Comparison of ENCODE assay signal across 8 cellular contexts in genomic region chr19:57240311-57241090, GRCh38. TPM values are rescaled to one million over a fixed set of nuclear protein-coding genes. Genes with fewer than 3 reads are reported as not detected.
A peak's percentile ranks its signal among the peaks of the same experiment; 100 is the strongest.
DNase-seq lines count a peak whose midpoint lies in the region; ATAC-seq and TF ChIP-seq lines count a peak whose summit lies in the region.

TSS of gene ZNF805 (plus strand) at chr19:57240632. CDS start at chr19:57240892, 260 bp downstream.

- no peaks in the 10 kb centered on the region for H4K20me1 ChIP-seq in KMS-11 (ENCODE audit: insufficient read depth)

- no peaks in the 10 kb centered on the region for H3K9me3 Mint-ChIP-seq in activated T-cell treated with anti-CD3 and anti-CD28 coated beads, Interleukin-2, amount 50 U/mL, for 72 hours

- peak; percentile 93 for ATAC-seq in GM21737 (IDR thresholded peaks at IDR 0.05; ENCODE audit: unreplicated experiment)
- ATAC-seq in Panc1, result peak; percentile 99
- ATAC-seq in activated T-cell treated with anti-CD3 and anti-CD28 coated beads, Interleukin-2, amount 50 U/mL, for 72 hours (replicated peaks in 1 of 2), result peak; percentile 98

- H3K4me3 ChIP-seq in KMS-11 (IDR thresholded peaks at IDR 0.05; ENCODE audit: insufficient read depth, low read depth, low read length) (no peak within 1 kb of the TSS), Panc1 (ENCODE audit: low read depth in 2 of 2, low read length in 2 of 2) (peak within 1 kb of the TSS; percentile 95 to 99), esophagus muscularis mucosa (peak within 1 kb of the TSS; percentile 79 to 94 (median 88)), muscle layer of colon (ENCODE audit: low read depth in 1 of 2, low read length in 2 of 2) (peak within 1 kb of the TSS; percentile 84 to 93)

- intact Hi-C loops in Panc1 (cut with micrococcal nuclease; ENCODE audit: unreplicated experiment), result no loop called here
- intact Hi-C loops in esophagus muscularis mucosa (cut with DNase I), result loop anchor here (5.0 kb wide), 1 partner anchor 37 kb away; no protein-coding TSS in a partner anchor

- H3K79me2 ChIP-seq in KMS-11 (ENCODE audit: insufficient read depth, low read depth), result peaks cover 13% of the 10 kb centered on the region; the same call in 1 of the 2 replicates

- peaks cover 11% of the 10 kb centered on the region; the same call in 1 of the 2 replicates for H3K36me3 ChIP-seq in KMS-11 (ENCODE audit: insufficient read depth)
- H3K36me3 ChIP-seq in Panc1 (ENCODE audit: control insufficient read depth, insufficient read depth, low read length), result no peaks in the 10 kb centered on the region; the same call in 1 of the 2 replicates
- peaks cover 12 to 30% (median 19%) of the 10 kb centered on the region in 4 donors for H3K36me3 ChIP-seq in esophagus muscularis mucosa
- H3K36me3 ChIP-seq in muscle layer of colon (ENCODE audit: insufficient read depth, low read length), result peaks cover 21% of the 10 kb centered on the region

- TF ChIP-seq EP300 in esophagus muscularis mucosa (IDR thresholded peaks at IDR 0.05), result no peak

- DNase-seq in DMS79 treated with DMSO at 0.1 percent for 48 hours (lab: John Stamatoyannopoulos, UW) (peak; percentile 90), Panc1 (ENCODE audit: low read depth, low spot score) (peak; percentile 81), esophagus muscularis mucosa (ENCODE audit: extremely low spot score) (peak; percentile 98)
- peak; percentile 95 to 96 for DNase-seq in activated T-cell treated with anti-CD3 and anti-CD28 coated beads, Interleukin-2, amount 50 U/mL, for 72 hours
- peak; percentile 92 for DNase-seq in stimulated activated CD8-positive, alpha-beta memory T cell treated with anti-CD3 and anti-CD28 coated beads, Interleukin-7, amount 100 ng/mL, for 1 hour (ENCODE audit: low read depth in 2 of 2)

- peak within 1 kb of the TSS; percentile 76 for H3K9ac ChIP-seq in KMS-11
- H3K9ac ChIP-seq in muscle layer of colon (ENCODE audit: low read length), result peak within 1 kb of the TSS; percentile 96

- H3K4me1 Mint-ChIP-seq in activated T-cell treated with anti-CD3 and anti-CD28 coated beads, Interleukin-2, amount 50 U/mL, for 72 hours (ENCODE audit: low read depth), result peaks cover 27% of the 10 kb centered on the region

- BruUV-seq in Panc1 (replicated peaks; lab: Mats Ljungman, UMichigan), result no TSS peak

- H3K36me3 Mint-ChIP-seq in activated T-cell treated with anti-CD3 and anti-CD28 coated beads, Interleukin-2, amount 50 U/mL, for 72 hours (ENCODE audit: insufficient read depth in 2 of 2), result peaks cover 13 to 27% of the 10 kb centered on the region in 2 donors

- no peaks in the 10 kb centered on the region for H3K27me3 Mint-ChIP-seq in activated T-cell treated with anti-CD3 and anti-CD28 coated beads, Interleukin-2, amount 50 U/mL, for 72 hours (ENCODE audit: low read depth)

- CTCF ChIA-PET in Panc1 (lab: Charles Lee), result interaction anchor here (0.6 kb wide), 1 partner anchor 136 kb away, joined by 5 read pairs; no protein-coding TSS in a partner anchor

- peak within 1 kb of the TSS; percentile 89 for H3K4me2 ChIP-seq in KMS-11

- H3K9me3 ChIP-seq in Panc1 (ENCODE audit: control insufficient read depth, insufficient read depth, low read depth, low read length) (no peaks in the 10 kb centered on the region), esophagus muscularis mucosa (no peaks in the 10 kb centered on the region), muscle layer of colon (ENCODE audit: low read length) (no peaks in the 10 kb centered on the region)

- peak within 1 kb of the TSS; percentile 81 to 93 for H3K4me3 Mint-ChIP-seq in activated T-cell treated with anti-CD3 and anti-CD28 coated beads, Interleukin-2, amount 50 U/mL, for 72 hours

- 0% methylated on average over 26 of the region's 61 CpGs for WGBS in esophagus muscularis mucosa

- peak within 1 kb of the TSS; percentile 60 for H3K27ac ChIP-seq in KMS-11
- peak within 1 kb of the TSS; percentile 97 for H3K27ac ChIP-seq in Panc1 (ENCODE audit: low read length)
- H3K27ac ChIP-seq in esophagus muscularis mucosa (replicated peaks in 1 of 4), result peak within 1 kb of the TSS; percentile 88 to 92 (median 90)
- H3K27ac ChIP-seq in muscle layer of colon (ENCODE audit: low read depth, low read length), result peak within 1 kb of the TSS; percentile 77

- TF ChIP-seq CTCF in KMS-11 (conservative IDR thresholded peaks at IDR 0.05; ENCODE audit: low read depth, low read length), result no peak
- no peak for TF ChIP-seq CTCF in Panc1 (IDR thresholded peaks at IDR 0.05)
- peak in 1 of 3 experiments; percentile 20 for TF ChIP-seq CTCF in esophagus muscularis mucosa (IDR thresholded peaks at IDR 0.05)

- H3K27me3 ChIP-seq in KMS-11 (ENCODE audit: insufficient read depth, low read depth) (no peaks in the 10 kb centered on the region), Panc1 (ENCODE audit: control insufficient read depth, insufficient read depth, low read length) (no peaks in the 10 kb centered on the region), esophagus muscularis mucosa (no peaks in the 10 kb centered on the region), muscle layer of colon (ENCODE audit: control insufficient read depth in 1 of 2, insufficient read depth in 2 of 2, low read length in 2 of 2) (no peaks in the 10 kb centered on the region)

- H3K27ac Mint-ChIP-seq in activated T-cell treated with anti-CD3 and anti-CD28 coated beads, Interleukin-2, amount 50 U/mL, for 72 hours, result peak within 1 kb of the TSS; percentile 91

- TF ChIP-seq POLR2A in esophagus muscularis mucosa (IDR thresholded peaks at IDR 0.05; ENCODE audit: low read depth), result peak; percentile 36

- H3K4me1 ChIP-seq in KMS-11 (ENCODE audit: low read depth, poor library complexity, severe bottlenecking), result peaks cover 7% of the 10 kb centered on the region
- H3K4me1 ChIP-seq in Panc1 (ENCODE audit: control insufficient read depth, insufficient read depth, low read length), result peaks cover 13% of the 10 kb centered on the region
- H3K4me1 ChIP-seq in esophagus muscularis mucosa, result peaks cover 21 to 36% (median 29%) of the 10 kb centered on the region in 4 donors
- H3K4me1 ChIP-seq in muscle layer of colon (ENCODE audit: insufficient read depth, low read length), result peaks cover 17% of the 10 kb centered on the region

- peak within 1 kb of the TSS; percentile 98 for H2AFZ ChIP-seq in KMS-11 (ENCODE audit: low read depth)

- in situ Hi-C loops in Panc1 (cut with HindIII; ENCODE audit: low pct_unique_long_range_greater_than_20kb, low sequenced_read_pairs), result no loop called here

- POLR2A ChIA-PET in Panc1 (lab: Charles Lee), result no interaction called here

RNA-seq across cellular contexts. Expression of gene ZNF805, which starts in this region (rescaled TPM):
- total RNA-seq in Panc1 (2021; ENCODE audit: unreplicated experiment) (16.8 TPM), esophagus muscularis mucosa (10 to 100 TPM; 13.3 to 19.7 (median 17.3) TPM)
- 1.9 TPM for polyA plus RNA-seq in Panc1 (2012; ENCODE audit: insufficient read length)
- 10 to 100 TPM; 14.4 to 16.2 TPM for total RNA-seq in activated T-cell treated with anti-CD3 and anti-CD28 coated beads, Interleukin-2, amount 50 U/mL, for 72 hours
